In the genomic region with DNA sequence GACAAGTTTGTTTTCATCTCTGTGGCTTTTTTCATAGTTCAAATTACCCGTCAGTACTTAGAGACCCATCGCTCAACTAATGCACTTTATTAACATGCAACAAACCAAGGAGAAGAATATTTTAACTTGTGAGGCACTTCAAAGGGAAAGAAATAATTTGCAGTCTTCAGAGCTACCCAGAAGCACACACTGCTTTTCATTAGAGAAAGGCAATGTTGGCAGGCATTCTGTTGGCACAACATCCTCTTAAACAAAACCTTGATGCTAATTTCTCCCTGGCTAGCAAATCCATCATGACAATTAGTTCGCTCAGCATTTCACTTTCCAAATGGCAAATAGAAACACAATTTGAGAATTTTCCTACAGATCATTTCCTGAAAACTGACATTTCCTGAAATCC, we compare ENCODE assay signal across 21 cellular contexts.
DNase-seq lines count a peak whose midpoint lies in the region; ATAC-seq and TF ChIP-seq lines count a peak whose summit lies in the region.
"Had no signal": no experiment of that assay in that cellular context is flagged by ENCODE, and none has a peak within 500 bp of the region (broad histone marks: within the 10 kb centered on the region; RNA-seq: fewer than 3 reads in every experiment).

No MANE protein-coding gene starts in this region.

- H3K79me2 ChIP-seq in SK-N-SH (ENCODE audit: insufficient read depth), result no peaks in the 10 kb centered on the region

- peak; percentile 32 for ATAC-seq in SK-N-SH treated with all-trans-retinoic acid at 6 μM for 48 hours
- no peak for ATAC-seq in HG02852 (IDR thresholded peaks at IDR 0.05; ENCODE audit: unreplicated experiment)
- no peak for ATAC-seq in HG02870 (IDR thresholded peaks at IDR 0.05; ENCODE audit: unreplicated experiment)
- no peak for ATAC-seq in mucosa of descending colon

- no peaks in the 10 kb centered on the region for H3K27me3 ChIP-seq in SK-N-SH (ENCODE audit: insufficient read depth)
- H3K27me3 ChIP-seq in dorsolateral prefrontal cortex, result no peaks in the 10 kb centered on the region
- H3K27me3 ChIP-seq: SJCRH30 had no signal

- H3K4me3 ChIP-seq in SK-N-SH (ENCODE audit: low read depth in 2 of 2, low read length in 1 of 2) (no peak overlapping the region), dorsolateral prefrontal cortex (peak overlapping the region in 36 of 59 donors; percentile 3 to 42 (median 18)), mucosa of descending colon (no peak overlapping the region)
- H3K4me3 ChIP-seq: SJCRH30 had no signal

- H3K36me3 ChIP-seq in SK-N-SH (replicated peaks in 1 of 2; ENCODE audit: control insufficient read depth in 1 of 2, insufficient read depth in 2 of 2, low read length in 1 of 2) (no peaks in the 10 kb centered on the region), mucosa of descending colon (ENCODE audit: low read depth) (no peaks in the 10 kb centered on the region)
- H3K36me3 ChIP-seq: SJCRH30 had no signal

- TF ChIP-seq CTCF in SK-N-SH (IDR thresholded peaks at IDR 0.05) (no peak), dorsolateral prefrontal cortex (IDR thresholded peaks at IDR 0.05 in 54 of 56, conservative IDR thresholded peaks at IDR 0.05 in 2 of 56; ENCODE audit: low read depth in 1 of 56, partially characterized antibody in 56 of 56) (no peak), mucosa of descending colon (IDR thresholded peaks at IDR 0.05) (no peak)

- H3K4me2 ChIP-seq in SK-N-SH, result no peak overlapping the region

- no peak overlapping the region for H2AFZ ChIP-seq in SK-N-SH (ENCODE audit: low read depth)

- no peaks in the 10 kb centered on the region for H4K20me1 ChIP-seq in SK-N-SH (ENCODE audit: insufficient read depth)

- TF ChIP-seq EP300 in SK-N-SH (IDR thresholded peaks at IDR 0.05; ENCODE audit: borderline replicate concordance in 1 of 2, low read depth in 1 of 2, low read length in 1 of 2), result no peak

- H3K27ac ChIP-seq in SK-N-SH (ENCODE audit: low read depth in 2 of 2, low read length in 1 of 2) (no peak overlapping the region), dorsolateral prefrontal cortex (peak overlapping the region in 45 of 59 donors; percentile 19 to 85 (median 59)), temporal lobe (ENCODE audit: low read depth, low read length) (peak overlapping the region; percentile 58)
- H3K27ac ChIP-seq: C4-2B, SJCRH30 had no signal

- POLR2A ChIA-PET in SK-N-SH (lab: Yijun Ruan, JAX), result no interaction called here

- intact Hi-C loops in dorsolateral prefrontal cortex (cut with DNase I), result no loop called here
- intact Hi-C loops in mucosa of descending colon (cut with DNase I, micrococcal nuclease), result no loop called here

- peaks cover 14% of the 10 kb centered on the region for H3F3A ChIP-seq in SK-N-SH (replicated peaks; ENCODE audit: insufficient read depth)

- H3K4me1 ChIP-seq in SK-N-SH (ENCODE audit: control insufficient read depth in 1 of 2, insufficient read depth in 2 of 2, low read depth in 1 of 2, low read length in 1 of 2), result peaks cover 11 to 13% of the 10 kb centered on the region in 2 experiments; a peak in 3 of 4 replicates
- no peaks in the 10 kb centered on the region for H3K4me1 ChIP-seq in mucosa of descending colon (ENCODE audit: low read depth)
- H3K4me1 ChIP-seq: SJCRH30 had no signal

- H3K9ac ChIP-seq in SK-N-SH, result no peak overlapping the region

- DNase-seq in SK-N-SH (no peak), dorsolateral prefrontal cortex (peak in 1 of 10 donors; percentile 25), midbrain (lab: John Stamatoyannopoulos, UW) (peak; percentile 73), mucosa of descending colon (no peak)
- DNase-seq: AML-193, DMS53, GF-D8, H7, KBM-7, MM.1S, NCI-H1048, NCI-H1417 treated with DMSO at 0.1 percent for 48 hours, NCI-H187 treated with DMSO at 0.1 percent for 48 hours, NCI-H2227 treated with DMSO at 0.1 percent for 48 hours, NCI-H510A, SJCRH30 had no signal

- WGBS in SK-N-SH (ENCODE audit: low lambda C conversion rate), result 81% methylated on average over 3 of the region's 3 CpGs

- TF ChIP-seq RAD21 in SK-N-SH (IDR thresholded peaks at IDR 0.05; ENCODE audit: low read length), result no peak

- no peaks in the 10 kb centered on the region for H3K9me3 ChIP-seq in SK-N-SH
- no peaks in the 10 kb centered on the region for H3K9me3 ChIP-seq in mucosa of descending colon
- H3K9me3 ChIP-seq: SJCRH30 had no signal

- H3K9me2 ChIP-seq in SK-N-SH, result no peaks in the 10 kb centered on the region

- CTCF ChIA-PET in SK-N-SH (lab: Yijun Ruan, JAX), result no interaction called here

TF ChIP-seq in SK-N-SH treated with all-trans-retinoic acid at 6 μM for 48 hours, 23 proteins besides CTCF, POLR2A, EP300 and RAD21:
- TF ChIP-seq PPARA (CRISPR knock-in tag; IDR thresholded peaks at IDR 0.05; ENCODE audit: borderline replicate concordance) (no peak), ZNF565 (CRISPR knock-in tag; conservative IDR thresholded peaks at IDR 0.05; ENCODE audit: low read depth) (no peak), TOX (CRISPR knock-in tag; IDR thresholded peaks at IDR 0.05; ENCODE audit: borderline replicate concordance) (no peak), GLIS3 (CRISPR knock-in tag; IDR thresholded peaks at IDR 0.05) (no peak), ESRRG (CRISPR knock-in tag; IDR thresholded peaks at IDR 0.05) (no peak), ISL1 (CRISPR knock-in tag; IDR thresholded peaks at IDR 0.05) (no peak)

TF ChIP-seq in SK-N-SH, 30 proteins besides CTCF, POLR2A, EP300 and RAD21:
- TF ChIP-seq YY1 (IDR thresholded peaks at IDR 0.05; ENCODE audit: low read depth) (no peak), SMC3 (IDR thresholded peaks at IDR 0.05; ENCODE audit: low read depth, low read length) (no peak), RXRA (IDR thresholded peaks at IDR 0.05; ENCODE audit: borderline replicate concordance, low read depth) (no peak), FOSL2 (IDR thresholded peaks at IDR 0.05; ENCODE audit: borderline replicate concordance, low read depth) (no peak), RFX5 (IDR thresholded peaks at IDR 0.05; ENCODE audit: low read length) (no peak), NRF1 (IDR thresholded peaks at IDR 0.05; ENCODE audit: low read depth, low read length) (no peak), MXI1 (IDR thresholded peaks at IDR 0.05; ENCODE audit: low read depth, low read length) (no peak), JUND (IDR thresholded peaks at IDR 0.05) (no peak), FOXJ3 (CRISPR knock-in tag; IDR thresholded peaks at IDR 0.05) (no peak), TAF1 (IDR thresholded peaks at IDR 0.05; ENCODE audit: borderline replicate concordance, low read depth, low read length) (no peak), TCF12 (IDR thresholded peaks at IDR 0.05) (no peak), POLR2AphosphoS5 (IDR thresholded peaks at IDR 0.05; ENCODE audit: low read depth, low read length) (no peak), FOXM1 (IDR thresholded peaks at IDR 0.05; ENCODE audit: low read depth) (no peak), RCOR1 (IDR thresholded peaks at IDR 0.05; ENCODE audit: low read length) (no peak), PBX3 (IDR thresholded peaks at IDR 0.05) (no peak), GATA2 (CRISPR knock-in tag; IDR thresholded peaks at IDR 0.05) (no peak), REST (IDR thresholded peaks at IDR 0.05; ENCODE audit: low read depth, low read length) (no peak), TEAD4 (IDR thresholded peaks at IDR 0.05; ENCODE audit: borderline replicate concordance, insufficient read depth) (no peak)
- TF ChIP-seq, protein P1, sequence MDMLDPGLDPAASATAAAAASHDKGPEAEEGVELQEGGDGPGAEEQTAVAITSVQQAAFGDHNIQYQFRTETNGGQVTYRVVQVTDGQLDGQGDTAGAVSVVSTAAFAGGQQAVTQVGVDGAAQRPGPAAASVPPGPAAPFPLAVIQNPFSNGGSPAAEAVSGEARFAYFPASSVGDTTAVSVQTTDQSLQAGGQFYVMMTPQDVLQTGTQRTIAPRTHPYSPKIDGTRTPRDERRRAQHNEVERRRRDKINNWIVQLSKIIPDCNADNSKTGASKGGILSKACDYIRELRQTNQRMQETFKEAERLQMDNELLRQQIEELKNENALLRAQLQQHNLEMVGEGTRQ (IDR thresholded peaks at IDR 0.05; ENCODE audit: borderline replicate concordance, low read depth, low read length), result no peak

Comparison
In these comparisons a context has a peak if more than half of its experiments do, and no peak if none do; other contexts are left out.
1. H3K27ac ChIP-seq: peak in dorsolateral prefrontal cortex (45 of 59) and temporal lobe (single experiment); none in SK-N-SH (0 of 2).
2. H3K4me3 ChIP-seq: peak in dorsolateral prefrontal cortex (36 of 59); none in SK-N-SH (0 of 2) and mucosa of descending colon (single experiment).